In genomic region chr15:75223688-75224087, GRCh38 we compare ENCODE assay signal across 38 cellular contexts. TPM values are rescaled to one million over a fixed set of nuclear protein-coding genes. Genes with fewer than 3 reads are reported as not detected.
"Had no signal": no experiment of that assay in that cellular context is flagged by ENCODE, and none has a peak within 500 bp of the region (broad histone marks: within the 10 kb centered on the region; RNA-seq: fewer than 3 reads in every experiment).

No MANE protein-coding gene starts in this region.

- H3K9me3 ChIP-seq: adrenal gland had no signal

- H3K27me3 ChIP-seq: adrenal gland, cardiac muscle cell had no signal

- H3K36me3 ChIP-seq: adrenal gland, cardiac muscle cell had no signal

- H3K27ac ChIP-seq: adrenal gland, cardiac muscle cell, VCaP had no signal

- H3K36me3 Mint-ChIP-seq: activated CD4-positive, alpha-beta memory T cell treated with anti-CD3 and anti-CD28 coated beads for 36 hours; activated naive CD4-positive, alpha-beta T cell treated with anti-CD3 and anti-CD28 coated beads, Interleukin-2, amount 50 U/mL, for 72 hours; activated naive CD8-positive, alpha-beta T cell treated with anti-CD3 and anti-CD28 coated beads for 36 hours; brain had no signal

- DNase-seq: activated B cell treated with CpG ODN at 0.5 μM for 24 hours; activated CD4-positive, alpha-beta memory T cell treated with anti-CD3 and anti-CD28 coated beads for 36 hours; activated CD4-positive, alpha-beta T cell treated with anti-CD3 and anti-CD28 coated beads for 4 hours; activated CD4-positive, alpha-beta T cell treated with anti-CD3 and anti-CD28 coated beads, Interleukin-2, amount 10 ng/mL, durations not matched to agents 24 days and 14 days; activated CD4-positive, alpha-beta T cell treated with anti-CD3 and anti-CD28 coated beads, Interleukin-2, amount 50 U/mL, for 1 hour; activated CD4-positive, alpha-beta T cell treated with anti-CD3 and anti-CD28 coated beads, Interleukin-2, amount 50 U/mL, for 4 hours; activated CD4-positive, CD25-positive, alpha-beta regulatory T cell treated with anti-CD3 and anti-CD28 coated beads, Interleukin-2, amount 50 U/mL, for 72 hours; activated CD8-positive, alpha-beta memory T cell treated with anti-CD3 and anti-CD28 coated beads, Interleukin-2, amount 50 U/mL, for 4 hours; activated CD8-positive, alpha-beta T cell treated with anti-CD3 and anti-CD28 coated beads for 36 hours; activated effector memory CD4-positive, alpha-beta T cell treated with anti-CD3 and anti-CD28 coated beads, Interleukin-2, amount 50 U/mL, for 16 hours; activated gamma-delta T cell treated with Interleukin-2 at 50 U/mL for 16 hours; activated naive CD4-positive, alpha-beta T cell; activated naive CD4-positive, alpha-beta T cell treated with anti-CD3 and anti-CD28 coated beads for 36 hours; activated naive CD4-positive, alpha-beta T cell treated with anti-CD3 and anti-CD28 coated beads, Interleukin-2, amount 50 U/mL, for 16 hours; activated naive CD8-positive, alpha-beta T cell treated with anti-CD3 and anti-CD28 coated beads for 36 hours; activated T-cell treated with anti-CD3 and anti-CD28 coated beads for 4 hours; activated T-cell treated with anti-CD3 and anti-CD28 coated beads, Interleukin-2, amount 50 U/mL, for 1 hour; activated T-cell treated with anti-CD3 and anti-CD28 coated beads, Interleukin-2, amount 50 U/mL, for 4 hours; activated T-cell treated with anti-CD3 and anti-CD28 coated beads, Interleukin-2, amount 50 U/mL, for 72 hours; adrenal gland; amniotic stem cell; caudate nucleus; cerebellar nuclear complex; T-helper 1 cell; T-helper 2 cell; T-helper 9 cell had no signal

- H3K9me3 Mint-ChIP-seq: activated B cell treated with CpG ODN at 0.5 μM for 24 hours; activated CD4-positive, alpha-beta memory T cell treated with anti-CD3 and anti-CD28 coated beads for 36 hours; activated CD4-positive, alpha-beta T cell treated with anti-CD3 and anti-CD28 coated beads, Interleukin-2, amount 10 ng/mL, durations not matched to agents 24 days and 14 days; activated CD8-positive, alpha-beta T cell treated with anti-CD3 and anti-CD28 coated beads for 36 hours; activated naive CD4-positive, alpha-beta T cell treated with anti-CD3 and anti-CD28 coated beads for 36 hours; activated naive CD4-positive, alpha-beta T cell treated with anti-CD3 and anti-CD28 coated beads, Interleukin-2, amount 50 U/mL, for 72 hours; activated naive CD8-positive, alpha-beta T cell treated with anti-CD3 and anti-CD28 coated beads for 36 hours; activated T-cell treated with anti-CD3 and anti-CD28 coated beads, Interleukin-2, amount 50 U/mL, for 4 hours; activated T-cell treated with anti-CD3 and anti-CD28 coated beads, Interleukin-2, amount 50 U/mL, for 72 hours; activated T-helper 1 cell treated with anti-CD3 and anti-CD28 coated beads, Interleukin-12 subunit alpha, Interleukin-12 subunit beta, Interleukin-2, Interleukin-4 antibody, amounts not matched to agents 30 ng/mL and 10 ng/mL and 1 ng/mL, durations not matched to agents 14 hours and 24 hours and 36 hours; activated T-helper 17 cell treated with anti-CD3 and anti-CD28 coated beads, Interleukin-2, amount 50 U/mL, for 72 hours; brain; central memory CD8-positive, alpha-beta T cell; T-helper 1 cell treated with Interleukin-12 subunit alpha and Interleukin-12 subunit beta and Interleukin-4 antibody, amounts not matched to agents 30 μg/mL and 1 μg/mL, for 36 hours; T-helper 2 cell treated with Interferon-gamma antibody and Interleukin-4, amounts not matched to agents 5 μg/mL and 100 μg/mL, for 36 hours had no signal

- H3K4me3 ChIP-seq: adrenal gland, cardiac muscle cell had no signal

- H3K27me3 Mint-ChIP-seq: activated CD4-positive, alpha-beta T cell treated with anti-CD3 and anti-CD28 coated beads, Interleukin-2, amount 10 ng/mL, durations not matched to agents 24 days and 14 days; activated CD8-positive, alpha-beta T cell treated with anti-CD3 and anti-CD28 coated beads for 36 hours; activated naive CD8-positive, alpha-beta T cell treated with anti-CD3 and anti-CD28 coated beads for 36 hours had no signal

- H3K4me1 Mint-ChIP-seq: activated CD4-positive, alpha-beta T cell treated with anti-CD3 and anti-CD28 coated beads, Interleukin-2, amount 10 ng/mL, durations not matched to agents 24 days and 14 days; activated naive CD8-positive, alpha-beta T cell treated with anti-CD3 and anti-CD28 coated beads for 36 hours; activated T-helper 17 cell treated with anti-CD3 and anti-CD28 coated beads, Interleukin-2, amount 50 U/mL, for 72 hours; brain; central memory CD8-positive, alpha-beta T cell had no signal

- H3K4me3 Mint-ChIP-seq: activated B cell treated with CpG ODN at 0.5 μM for 24 hours; activated CD4-positive, alpha-beta memory T cell treated with anti-CD3 and anti-CD28 coated beads for 36 hours; activated CD4-positive, alpha-beta T cell treated with anti-CD3 and anti-CD28 coated beads, Interleukin-2, amount 10 ng/mL, durations not matched to agents 24 days and 14 days; activated CD8-positive, alpha-beta T cell treated with anti-CD3 and anti-CD28 coated beads for 36 hours; activated naive CD4-positive, alpha-beta T cell treated with anti-CD3 and anti-CD28 coated beads for 36 hours; activated naive CD8-positive, alpha-beta T cell treated with anti-CD3 and anti-CD28 coated beads for 36 hours; activated T-cell treated with anti-CD3 and anti-CD28 coated beads, Interleukin-2, amount 50 U/mL, for 4 hours; activated T-cell treated with anti-CD3 and anti-CD28 coated beads, Interleukin-2, amount 50 U/mL, for 72 hours; activated T-helper 1 cell treated with anti-CD3 and anti-CD28 coated beads, Interleukin-12 subunit alpha, Interleukin-12 subunit beta, Interleukin-2, Interleukin-4 antibody, amounts not matched to agents 30 ng/mL and 10 ng/mL and 1 ng/mL, durations not matched to agents 14 hours and 24 hours and 36 hours; activated T-helper 17 cell treated with anti-CD3 and anti-CD28 coated beads, Interleukin-2, amount 50 U/mL, for 72 hours; brain; central memory CD8-positive, alpha-beta T cell; T-helper 1 cell treated with Interleukin-12 subunit alpha and Interleukin-12 subunit beta and Interleukin-4 antibody, amounts not matched to agents 30 μg/mL and 1 μg/mL, for 36 hours; T-helper 2 cell treated with Interferon-gamma antibody and Interleukin-4, amounts not matched to agents 5 μg/mL and 100 μg/mL, for 36 hours had no signal

- H3K4me1 ChIP-seq: adrenal gland had no signal

- ATAC-seq: activated CD8-positive, alpha-beta T cell treated with anti-CD3 and anti-CD28 coated beads for 36 hours; activated T-cell treated with anti-CD3 and anti-CD28 coated beads, Interleukin-2, amount 50 U/mL, for 4 hours; activated T-cell treated with anti-CD3 and anti-CD28 coated beads, Interleukin-2, amount 50 U/mL, for 72 hours; activated T-helper 17 cell treated with anti-CD3 and anti-CD28 coated beads, Interleukin-2, amount 50 U/mL, for 72 hours had no signal

- H3K27ac Mint-ChIP-seq: activated B cell treated with CpG ODN at 0.5 μM for 24 hours; activated CD4-positive, alpha-beta memory T cell treated with anti-CD3 and anti-CD28 coated beads for 36 hours; activated CD4-positive, alpha-beta T cell treated with anti-CD3 and anti-CD28 coated beads, Interleukin-2, amount 10 ng/mL, durations not matched to agents 24 days and 14 days; activated CD8-positive, alpha-beta T cell treated with anti-CD3 and anti-CD28 coated beads for 36 hours; activated naive CD4-positive, alpha-beta T cell treated with anti-CD3 and anti-CD28 coated beads for 36 hours; activated naive CD8-positive, alpha-beta T cell treated with anti-CD3 and anti-CD28 coated beads for 36 hours; activated T-cell treated with anti-CD3 and anti-CD28 coated beads, Interleukin-2, amount 50 U/mL, for 72 hours; activated T-helper 1 cell treated with anti-CD3 and anti-CD28 coated beads, Interleukin-12 subunit alpha, Interleukin-12 subunit beta, Interleukin-2, Interleukin-4 antibody, amounts not matched to agents 30 ng/mL and 10 ng/mL and 1 ng/mL, durations not matched to agents 14 hours and 24 hours and 36 hours; activated T-helper 17 cell treated with anti-CD3 and anti-CD28 coated beads, Interleukin-2, amount 50 U/mL, for 72 hours; brain; T-helper 1 cell treated with Interleukin-12 subunit alpha and Interleukin-12 subunit beta and Interleukin-4 antibody, amounts not matched to agents 30 μg/mL and 1 μg/mL, for 36 hours; T-helper 2 cell treated with Interferon-gamma antibody and Interleukin-4, amounts not matched to agents 5 μg/mL and 100 μg/mL, for 36 hours had no signal

RNA-seq across cellular contexts. Expression of gene GOLGA6C, which starts 34.4 kb away (rescaled TPM):
- total RNA-seq: activated B cell treated with CpG ODN at 0.5 μM for 24 hours; activated CD4-positive, alpha-beta memory T cell treated with anti-CD3 and anti-CD28 coated beads for 36 hours; activated CD4-positive, alpha-beta T cell treated with anti-CD3 and anti-CD28 coated beads, Interleukin-2, amount 10 ng/mL, durations not matched to agents 24 days and 14 days; activated CD8-positive, alpha-beta memory T cell treated with anti-CD3 and anti-CD28 coated beads for 36 hours; activated CD8-positive, alpha-beta T cell treated with anti-CD3 and anti-CD28 coated beads for 36 hours; activated naive CD8-positive, alpha-beta T cell treated with anti-CD3 and anti-CD28 coated beads for 36 hours; activated T-cell treated with anti-CD3 and anti-CD28 coated beads, Interleukin-2, amount 50 U/mL, for 4 hours; activated T-helper 1 cell treated with anti-CD3 and anti-CD28 coated beads, Interleukin-12 subunit alpha, Interleukin-12 subunit beta, Interleukin-2, Interleukin-4 antibody, amounts not matched to agents 30 ng/mL and 10 ng/mL and 1 ng/mL, durations not matched to agents 14 hours and 24 hours and 36 hours; activated T-helper 17 cell treated with anti-CD3 and anti-CD28 coated beads, Interleukin-2, amount 50 U/mL, for 72 hours; adrenal gland; aorta had no signal

RNA-seq across cellular contexts. Expression of gene GOLGA6D, which starts 58.9 kb away (rescaled TPM):
- total RNA-seq: activated B cell treated with CpG ODN at 0.5 μM for 24 hours; activated CD4-positive, alpha-beta T cell treated with anti-CD3 and anti-CD28 coated beads, Interleukin-2, amount 10 ng/mL, durations not matched to agents 24 days and 14 days; activated CD8-positive, alpha-beta memory T cell treated with anti-CD3 and anti-CD28 coated beads for 36 hours; activated CD8-positive, alpha-beta T cell treated with anti-CD3 and anti-CD28 coated beads for 36 hours; activated naive CD4-positive, alpha-beta T cell treated with anti-CD3 and anti-CD28 coated beads for 36 hours; activated naive CD8-positive, alpha-beta T cell treated with anti-CD3 and anti-CD28 coated beads for 36 hours; activated T-cell treated with anti-CD3 and anti-CD28 coated beads, Interleukin-2, amount 50 U/mL, for 4 hours; activated T-helper 1 cell treated with anti-CD3 and anti-CD28 coated beads, Interleukin-12 subunit alpha, Interleukin-12 subunit beta, Interleukin-2, Interleukin-4 antibody, amounts not matched to agents 30 ng/mL and 10 ng/mL and 1 ng/mL, durations not matched to agents 14 hours and 24 hours and 36 hours; bronchial epithelial cell had no signal
